14 cellular contexts compared by ENCODE assay signal in the genomic region with DNA sequence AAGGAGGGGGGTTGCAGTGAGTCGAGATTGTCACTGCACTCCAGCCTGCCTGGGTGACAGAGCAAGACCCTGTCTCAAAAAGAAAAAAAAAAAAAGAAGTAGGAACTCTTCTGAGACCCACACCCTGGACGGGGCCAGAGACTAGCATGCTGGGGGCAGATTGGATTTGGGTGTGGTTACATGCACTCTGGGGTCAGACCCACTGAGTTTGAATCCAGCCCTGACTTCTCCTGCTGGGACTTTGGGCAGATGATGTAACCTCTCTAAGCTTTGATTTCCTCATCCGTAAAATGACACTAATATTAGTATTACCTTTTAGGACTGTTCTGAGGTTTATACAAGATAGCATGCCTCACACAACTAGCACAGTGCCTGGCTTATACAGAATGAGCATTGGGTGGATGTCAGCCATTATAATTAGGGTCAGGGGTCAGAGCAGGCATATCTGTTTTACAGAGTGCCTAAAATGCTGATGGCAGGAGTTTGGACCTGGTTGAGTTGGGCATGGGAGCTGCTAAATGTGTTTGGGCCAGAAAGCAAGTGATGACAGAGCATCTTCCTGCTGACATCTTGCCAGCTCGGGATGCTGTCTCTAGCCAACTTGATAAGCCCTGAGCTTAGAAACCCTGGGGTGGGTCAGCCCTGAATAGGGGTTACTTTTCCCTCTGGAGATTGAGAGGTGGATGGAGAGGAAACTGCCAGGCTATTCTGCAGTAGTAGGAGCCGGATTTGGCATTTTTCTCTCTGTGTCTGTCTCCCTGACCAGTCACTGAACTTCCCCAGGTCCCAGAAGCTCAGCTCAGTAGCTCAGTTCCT. TPM values are rescaled to one million over a fixed set of nuclear protein-coding genes. Genes with fewer than 3 reads are reported as not detected.
DNase-seq lines count a peak whose midpoint lies in the region; ATAC-seq and TF ChIP-seq lines count a peak whose summit lies in the region.
"Had no signal": no experiment of that assay in that cellular context is flagged by ENCODE, and none has a peak within 500 bp of the region (broad histone marks: within the 10 kb centered on the region; RNA-seq: fewer than 3 reads in every experiment).

No MANE protein-coding gene starts in this region.

- intact Hi-C loops in heart right ventricle (cut with DNase I): loop anchor here in 1 of 10 donors (5.0 kb wide), 1 partner anchor 39 kb away; no protein-coding TSS in a partner anchor

- no peaks in the 10 kb centered on the region for H3K9me3 ChIP-seq in heart right ventricle
- H3K9me3 ChIP-seq: testis had no signal

- peak overlapping the region; percentile 47 for H3K27ac Mint-ChIP-seq in osteocyte (ENCODE audit: unreplicated experiment)

- WGBS in heart right ventricle, 2 donors: 45 to 51% methylated on average over 5 of the region's 5 CpGs

- H3K36me3 ChIP-seq in heart right ventricle: peaks cover 0 to 73% (median 15%) of the 10 kb centered on the region in 9 donors

- peaks cover 27% of the 10 kb centered on the region for H3K36me3 Mint-ChIP-seq in osteocyte (ENCODE audit: unreplicated experiment)
- H3K36me3 Mint-ChIP-seq: immature natural killer cell had no signal

- POLR2A ChIA-PET in RWPE1 (lab: Yijun Ruan, JAX; ENCODE audit: low non-redundant PET): no interaction called here

- H3K4me3 Mint-ChIP-seq in osteocyte (ENCODE audit: unreplicated experiment): no peak overlapping the region
- H3K4me3 Mint-ChIP-seq: immature natural killer cell had no signal

- H3K27ac ChIP-seq in 22Rv1: peak overlapping the region; percentile 6; the same call in 1 of the 2 replicates
- peak overlapping the region; percentile 2; the same call in 1 of the 2 replicates for H3K27ac ChIP-seq in RWPE1
- H3K27ac ChIP-seq in heart right ventricle: peak overlapping the region in 9 of 10 donors; percentile 30 to 98 (median 83)
- H3K27ac ChIP-seq: KMS-11, testis had no signal

- TF ChIP-seq CTCF in 22Rv1 (IDR thresholded peaks at IDR 0.05): no peak
- TF ChIP-seq CTCF in RWPE1 (conservative IDR thresholded peaks at IDR 0.05; ENCODE audit: low read depth): no peak
- TF ChIP-seq CTCF in heart right ventricle (IDR thresholded peaks at IDR 0.05): no peak
- TF ChIP-seq CTCF in osteocyte (IDR thresholded peaks at IDR 0.05): no peak

- DNase-seq in RWPE1 (ENCODE audit: low spot score): no peak
- no peak for DNase-seq in heart right ventricle
- DNase-seq in osteocyte (ENCODE audit: extremely low spot score, unreplicated experiment): no peak
- DNase-seq in NCI-H524 (lab: John Stamatoyannopoulos, UW): no peak
- DNase-seq in T1000 (lab: John Stamatoyannopoulos, UW): no peak
- no peak for DNase-seq in NOMO-1 treated with DMSO at 0.1 percent for 48 hours (lab: John Stamatoyannopoulos, UW; ENCODE audit: unreplicated experiment)
- DNase-seq: activated CD8-positive, alpha-beta memory T cell treated with anti-CD3 and anti-CD28 coated beads, Interleukin-2, amount 50 U/mL, for 4 hours; immature natural killer cell; NCI-H2029 treated with DMSO at 0.1 percent for 48 hours; NCI-H774; testis had no signal

- ATAC-seq in heart right ventricle (peak in 5 of 8 donors; percentile 2 to 45 (median 15)), GM19467 (IDR thresholded peaks at IDR 0.05; ENCODE audit: unreplicated experiment) (no peak)

- H3K4me1 ChIP-seq in heart right ventricle: peaks cover 44 to 100% (median 93%) of the 10 kb centered on the region in 9 donors

- no peaks in the 10 kb centered on the region for H3K27me3 ChIP-seq in heart right ventricle
- H3K27me3 ChIP-seq: testis had no signal

- peaks cover 77% of the 10 kb centered on the region for H3K4me1 Mint-ChIP-seq in osteocyte (ENCODE audit: unreplicated experiment)

- CTCF ChIA-PET in RWPE1 (lab: Yijun Ruan, JAX): no interaction called here

- H3K9me3 Mint-ChIP-seq in osteocyte (ENCODE audit: unreplicated experiment): no peaks in the 10 kb centered on the region
- H3K9me3 Mint-ChIP-seq: immature natural killer cell had no signal

- H3K4me3 ChIP-seq in heart right ventricle: no peak overlapping the region
- H3K4me3 ChIP-seq: testis had no signal

- H3K27me3 Mint-ChIP-seq in osteocyte (ENCODE audit: unreplicated experiment): no peaks in the 10 kb centered on the region

RNA-seq across cellular contexts. Expression of a gene that starts 15.5 kb away (rescaled TPM):
- total RNA-seq in heart right ventricle (100 to 1,000 TPM in 8 of 10 donors, 10 to 100 TPM in 2; 81.9 to 163 (median 127) TPM), osteocyte (74.6 and 80.6 TPM in 2 replicates)
- polyA plus RNA-seq in heart right ventricle: 100 to 1,000 TPM in 1 of 2 donors, 10 to 100 TPM in 1; 16.4 to 147 TPM

RNA-seq across cellular contexts. Expression of a gene that starts 51.2 kb away (rescaled TPM):
- total RNA-seq in heart right ventricle (10 to 100 TPM; 11.9 to 20.8 (median 14.4) TPM), osteocyte (19.9 and 20.5 TPM in 2 replicates)
- 1 to 10 TPM; 8.0 to 9.9 TPM for polyA plus RNA-seq in heart right ventricle

RNA-seq across cellular contexts. Expression of a gene that starts 51.5 kb away (rescaled TPM):
- total RNA-seq in heart right ventricle (10 to 100 TPM; 33.3 to 46.5 (median 37.5) TPM), osteocyte (52.8 and 52.9 TPM in 2 replicates)
- 10 to 100 TPM; 16.5 to 52.7 TPM for polyA plus RNA-seq in heart right ventricle

Comparison
In these comparisons a context has a peak if more than half of its experiments do, and no peak if none do; other contexts are left out.
1. H3K27ac ChIP-seq: peak in every context shown above with its lines; median percentile 83 in heart right ventricle; 6 in 22Rv1; 2 in RWPE1.